In the genomic region with DNA sequence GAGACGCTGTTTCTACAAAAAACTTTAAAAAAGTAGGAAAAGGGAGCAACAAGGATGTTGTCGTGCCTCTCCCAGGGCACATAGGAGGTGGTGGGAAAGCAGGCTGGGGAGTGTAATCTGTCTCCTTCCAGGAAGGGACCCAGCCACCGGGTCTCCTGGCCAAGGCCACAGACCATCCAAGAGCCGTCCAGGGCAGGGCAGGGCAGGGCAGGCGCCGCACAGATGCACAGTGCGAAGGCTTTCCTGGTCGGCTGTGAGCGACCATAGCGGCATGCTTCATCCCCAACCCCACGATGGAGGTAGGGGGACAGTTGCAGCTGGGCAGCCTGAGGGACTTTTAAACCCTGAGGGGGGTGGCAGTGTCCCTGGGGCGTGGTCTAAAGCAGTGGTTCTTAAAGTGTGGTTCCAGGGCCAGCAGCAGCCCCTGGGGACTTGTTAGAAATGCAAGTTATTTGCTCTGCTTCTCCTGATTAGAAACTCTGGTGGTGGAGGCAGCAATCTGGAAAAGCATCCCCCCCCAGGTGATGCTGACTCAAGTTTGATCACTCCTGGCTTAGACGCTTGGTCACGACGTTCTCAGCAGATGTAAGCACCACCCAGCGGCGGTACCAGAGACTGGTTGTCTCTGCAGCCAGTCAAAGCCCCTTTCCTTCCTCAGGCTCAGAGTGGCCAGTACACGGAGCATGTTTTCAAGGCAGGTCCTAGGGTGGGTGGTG, we compare ENCODE assay signal across 13 cellular contexts.
DNase-seq lines count a peak whose midpoint lies in the region; ATAC-seq, FAIRE-seq and TF ChIP-seq lines count a peak whose summit lies in the region.
"Had no signal": no experiment of that assay in that cellular context is flagged by ENCODE, and none has a peak within 500 bp of the region (broad histone marks: within the 10 kb centered on the region; RNA-seq: fewer than 3 reads in every experiment).

No MANE protein-coding gene starts in this region.

- TF ChIP-seq EP300 in HepG2 (IDR thresholded peaks at IDR 0.05; ENCODE audit: low read depth in 2 of 2, low read length in 2 of 2) (no peak), HepG2 (CRISPR knock-in tag; IDR thresholded peaks at IDR 0.05; ENCODE audit: borderline replicate concordance) (no peak)

- TF ChIP-seq RAD21 in HepG2 (CRISPR knock-in tag; IDR thresholded peaks at IDR 0.05): no peak

- no peak overlapping the region for H3K9ac ChIP-seq in HepG2 (ENCODE audit: insufficient read depth, low read depth, low read length)

- DNase-seq in right lobe of liver (no peak), HepG2 (ENCODE audit: low spot score) (no peak), RWPE2 (ENCODE audit: low spot score) (no peak), foreskin fibroblast (peak; percentile 12 to 52), NCI-H2227 (lab: John Stamatoyannopoulos, UW; ENCODE audit: unreplicated experiment) (no peak), NCI-H2029 treated with DMSO at 0.1 percent for 48 hours (lab: John Stamatoyannopoulos, UW) (no peak), NCI-H69 (lab: John Stamatoyannopoulos, UW) (no peak), SKM-1 (lab: John Stamatoyannopoulos, UW; ENCODE audit: unreplicated experiment) (no peak)
- DNase-seq: AML-193; NCI-H2227 treated with DMSO at 0.1 percent for 48 hours; stimulated activated CD4-positive, alpha-beta T cell treated with anti-CD3 and anti-CD28 coated beads, Interleukin-1b, Interleukin-23, amount 100 ng/mL, for 48 hours had no signal

- H3K4me1 ChIP-seq in right lobe of liver (no peaks in the 10 kb centered on the region), HepG2 (ENCODE audit: insufficient read depth, low read length) (no peaks in the 10 kb centered on the region), RWPE2 (ENCODE audit: insufficient read depth, poor library complexity, severe bottlenecking) (no peaks in the 10 kb centered on the region)
- H3K4me1 ChIP-seq: SJSA1 had no signal

- H3K4me3 ChIP-seq in right lobe of liver (no peak overlapping the region), HepG2 (replicated peaks in 1 of 3; ENCODE audit: insufficient read depth in 1 of 3, low read depth in 2 of 3, low read length in 3 of 3) (no peak overlapping the region), RWPE2 (ENCODE audit: severe bottlenecking) (no peak overlapping the region), foreskin fibroblast (ENCODE audit: low read depth in 1 of 2, low read length in 2 of 2) (no peak overlapping the region)
- H3K4me3 ChIP-seq: SJSA1 had no signal

- H3K4me2 ChIP-seq in HepG2 (ENCODE audit: low read depth, low read length): no peak overlapping the region

- intact Hi-C loops in right lobe of liver (cut with DNase I) (loop anchor here (10.0 kb wide), 3 partner anchors 481 to 981 kb away; partner anchors contain the start of gene CCND2 (in 1 of the 2)), HepG2 (cut with micrococcal nuclease; ENCODE audit: unreplicated experiment) (no loop called here)

- TF ChIP-seq POLR2A in right lobe of liver (IDR thresholded peaks at IDR 0.05): no peak
- TF ChIP-seq POLR2A in HepG2 (IDR thresholded peaks at IDR 0.05; ENCODE audit: insufficient read depth in 1 of 2, low read depth in 2 of 2, low read length in 2 of 2): no peak

- H4K20me1 ChIP-seq in HepG2 (ENCODE audit: insufficient read depth, low read length): no peaks in the 10 kb centered on the region

- no peaks in the 10 kb centered on the region for H3K79me2 ChIP-seq in HepG2 (ENCODE audit: insufficient read depth, low read length)

- CTCF ChIA-PET in HepG2 (lab: Yijun Ruan, JAX; ENCODE audit: low intra/inter-chr PET ratio, low total read pairs): no interaction called here

- H3K27ac ChIP-seq in right lobe of liver (no peak overlapping the region), HepG2 (ENCODE audit: extremely low read length, insufficient read depth, low read length) (no peak overlapping the region), RWPE2 (ENCODE audit: poor library complexity, severe bottlenecking) (no peak overlapping the region)
- H3K27ac ChIP-seq: SJSA1 had no signal

- H2AFZ ChIP-seq in HepG2 (ENCODE audit: low read length): no peak overlapping the region

- peak in 3 of 4 donors; percentile 6 to 12 (median 10) for ATAC-seq in right lobe of liver
- ATAC-seq in HepG2: no peak
- peak; percentile 51 for ATAC-seq in RWPE2 (ENCODE audit: low read depth)

- POLR2A ChIA-PET in HepG2 (lab: Yijun Ruan, JAX): no interaction called here

- H3K9me3 ChIP-seq in right lobe of liver: no peaks in the 10 kb centered on the region
- H3K9me3 ChIP-seq in HepG2 (ENCODE audit: low read length): no peaks in the 10 kb centered on the region
- H3K9me3 ChIP-seq in RWPE2 (ENCODE audit: severe bottlenecking): no peaks in the 10 kb centered on the region
- H3K9me3 ChIP-seq: SJSA1 had no signal

- no peaks in the 10 kb centered on the region for H3K27me3 ChIP-seq in right lobe of liver
- peaks cover 2 to 26% of the 10 kb centered on the region in 2 experiments; a peak in 2 of 5 replicates for H3K27me3 ChIP-seq in HepG2 (ENCODE audit: control insufficient read depth in 1 of 2, insufficient read depth in 2 of 2, low read length in 2 of 2)
- no peaks in the 10 kb centered on the region for H3K27me3 ChIP-seq in RWPE2 (ENCODE audit: insufficient read depth, poor library complexity, severe bottlenecking)
- H3K27me3 ChIP-seq: SJSA1 had no signal

- no peaks in the 10 kb centered on the region for H3K36me3 ChIP-seq in right lobe of liver
- H3K36me3 ChIP-seq in HepG2 (replicated peaks in 1 of 2; ENCODE audit: control insufficient read depth in 1 of 2, insufficient read depth in 2 of 2, low read length in 2 of 2): no peaks in the 10 kb centered on the region
- H3K36me3 ChIP-seq in RWPE2 (ENCODE audit: low read depth): no peaks in the 10 kb centered on the region
- H3K36me3 ChIP-seq: SJSA1 had no signal

- 49% methylated on average over 3 of the region's 18 CpGs for WGBS in right lobe of liver (ENCODE audit: insufficient coverage, low coverage, low lambda C conversion rate, missing lambda C conversion rate)
- 63% methylated on average over 12 of the region's 18 CpGs for WGBS in HepG2 (ENCODE audit: low lambda C conversion rate)

- TF ChIP-seq CTCF in right lobe of liver (IDR thresholded peaks at IDR 0.05) (no peak), HepG2 (CRISPR knock-in tag; IDR thresholded peaks at IDR 0.05) (no peak), RWPE2 (IDR thresholded peaks at IDR 0.05; ENCODE audit: poor library complexity, severe bottlenecking) (no peak), foreskin fibroblast (IDR thresholded peaks at IDR 0.05; ENCODE audit: low read depth, low read length) (no peak)

- in situ Hi-C loops in HepG2 (cut with HindIII; ENCODE audit: extremely low pct_ligation_motif_present, low pct_unique_long_range_greater_than_20kb): loop anchor here (10.0 kb wide), 2 partner anchors 481 to 511 kb away; no protein-coding TSS in a partner anchor

- no peak for FAIRE-seq in HepG2 (lab: Jason Lieb, UNC)
- FAIRE-seq: endometrium had no signal

- no TSS peak for BruUV-seq in HepG2 (replicated peaks; lab: Mats Ljungman, UMichigan)

TF ChIP-seq in HepG2, 621 proteins besides CTCF, POLR2A, EP300 and RAD21:
- TF ChIP-seq ZNF704 (CRISPR knock-in tag; IDR thresholded peaks at IDR 0.05; ENCODE audit: borderline replicate concordance) (no peak), ZNF850 (CRISPR knock-in tag; conservative IDR thresholded peaks at IDR 0.05) (no peak)

Comparison
In these comparisons a context has a peak if more than half of its experiments do, and no peak if none do; other contexts are left out.
1. DNase-seq: peak in foreskin fibroblast (2 of 2); none in right lobe of liver (0 of 3), HepG2 (single experiment), RWPE2 (single experiment), NCI-H2227 (single experiment), NCI-H2029 treated with DMSO at 0.1 percent for 48 hours (single experiment), NCI-H69 (single experiment) and SKM-1 (single experiment).